In the genomic region with DNA sequence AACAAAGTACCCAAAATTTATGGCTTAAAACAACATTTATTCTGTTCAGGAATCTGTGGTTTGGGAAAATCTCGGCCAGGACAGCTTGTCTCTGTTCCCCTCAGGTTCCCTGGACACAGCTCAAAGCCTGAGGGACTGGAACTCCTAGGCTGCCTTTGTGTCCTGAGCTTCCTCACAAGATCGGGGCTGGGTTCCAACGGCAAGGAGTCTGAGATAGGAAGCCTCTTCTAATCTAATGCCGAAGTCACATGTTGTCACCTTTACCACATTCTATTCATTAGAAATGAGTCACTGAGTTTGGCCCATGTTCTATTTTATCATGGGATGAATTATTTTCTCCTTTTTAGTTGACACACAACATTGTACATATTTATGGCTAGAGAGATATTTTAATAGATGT, we compare ENCODE assay signal across 21 cellular contexts.
A peak's percentile ranks its signal among the peaks of the same experiment; 100 is the strongest.
DNase-seq lines count a peak whose midpoint lies in the region; ATAC-seq and TF ChIP-seq lines count a peak whose summit lies in the region.
"Had no signal": no experiment of that assay in that cellular context is flagged by ENCODE, and none has a peak within 500 bp of the region (broad histone marks: within the 10 kb centered on the region; RNA-seq: fewer than 3 reads in every experiment).

No MANE protein-coding gene starts in this region.

- H3K9me3 Mint-ChIP-seq in mesothelial cell of epicardium = no peaks in the 10 kb centered on the region
- H3K9me3 Mint-ChIP-seq: CD8-positive, alpha-beta T cell; HFFc6 had no signal

- H4K5ac ChIP-seq in mesendoderm (ENCODE audit: low read length) = no peak overlapping the region

- H3K23ac ChIP-seq in mesendoderm (ENCODE audit: low read length) = no peak overlapping the region

- no peak overlapping the region for H3K27ac Mint-ChIP-seq in mesothelial cell of epicardium
- H3K27ac Mint-ChIP-seq: CD8-positive, alpha-beta T cell; HFFc6 had no signal

- no peak overlapping the region for H3K4me2 ChIP-seq in mesendoderm (ENCODE audit: low read length)

- H3K79me2 ChIP-seq in mesendoderm (ENCODE audit: control insufficient read depth, insufficient read depth, low read length) = no peaks in the 10 kb centered on the region

- DNase-seq in A172 (ENCODE audit: low spot score) = peak; percentile 37
- peak; percentile 1 for DNase-seq in EL
- DNase-seq in cerebellar cortex (ENCODE audit: low spot score) = peak; percentile 9
- peak; percentile 45 for DNase-seq in mesendoderm
- DNase-seq in NOMO-1 treated with DMSO at 0.1 percent for 48 hours (lab: John Stamatoyannopoulos, UW; ENCODE audit: unreplicated experiment) = no peak
- no peak for DNase-seq in mesothelial cell of epicardium (ENCODE audit: low spot score in 2 of 2, unreplicated experiment in 2 of 2)
- DNase-seq: ACHN; CD8-positive, alpha-beta T cell; DMS79 treated with DMSO at 0.1 percent for 48 hours; GF-D8; HFFc6; KG1; NCI-H1436 treated with DMSO at 0.1 percent for 48 hours; NCI-H2081; NCI-H510A; NCI-H82; Peyer's patch; SHP77 treated with DMSO at 0.1 percent for 48 hours had no signal

- H2BK120ac ChIP-seq in mesendoderm (ENCODE audit: low read depth, low read length) = no peak overlapping the region

- H3K4ac ChIP-seq in mesendoderm (ENCODE audit: low read depth, low read length) = no peak overlapping the region

- H3K56ac ChIP-seq in mesendoderm (ENCODE audit: low read length) = no peak overlapping the region

- H3K4me3 Mint-ChIP-seq in mesothelial cell of epicardium = no peak overlapping the region
- H3K4me3 Mint-ChIP-seq: CD8-positive, alpha-beta T cell; HFFc6 had no signal

- H3K4me1 ChIP-seq in mesendoderm (ENCODE audit: control insufficient read depth, low read depth, low read length) = no peaks in the 10 kb centered on the region
- H3K4me1 ChIP-seq: Peyer's patch had no signal

- H2BK15ac ChIP-seq in mesendoderm (replicated peaks; ENCODE audit: low read depth) = no peak overlapping the region

- H3K36me3 ChIP-seq in mesendoderm (ENCODE audit: control insufficient read depth, insufficient read depth, low read length) = no peaks in the 10 kb centered on the region

- H3K4me3 ChIP-seq in mesendoderm (ENCODE audit: low read length) = no peak overlapping the region
- H3K4me3 ChIP-seq: Peyer's patch had no signal

- no peaks in the 10 kb centered on the region for H3K27me3 ChIP-seq in mesendoderm (ENCODE audit: insufficient read depth, low read length, poor library complexity)
- H3K27me3 ChIP-seq: Peyer's patch had no signal

- H3K27ac ChIP-seq in mesendoderm (ENCODE audit: low read depth, low read length) = no peak overlapping the region
- H3K27ac ChIP-seq: Peyer's patch had no signal

- peaks cover 29% of the 10 kb centered on the region for H3K36me3 Mint-ChIP-seq in mesothelial cell of epicardium

- no peak for TF ChIP-seq CTCF in mesothelial cell of epicardium (IDR thresholded peaks at IDR 0.05; ENCODE audit: unreplicated experiment)

- no peaks in the 10 kb centered on the region for H3K27me3 Mint-ChIP-seq in mesothelial cell of epicardium (ENCODE audit: low read depth)

- H2AK5ac ChIP-seq in mesendoderm (ENCODE audit: low read length) = no peak overlapping the region

- no peaks in the 10 kb centered on the region for H3K79me1 ChIP-seq in mesendoderm (ENCODE audit: low read length)

- no CpG with 5 or more reads among the region's 4 CpGs for WGBS in mesendoderm (ENCODE audit: extremely low coverage, insufficient coverage, low lambda C conversion rate)

- no peak overlapping the region for H2BK5ac ChIP-seq in mesendoderm (ENCODE audit: low read length)

- H3K18ac ChIP-seq in mesendoderm (ENCODE audit: low read length) = no peak overlapping the region

- no peak overlapping the region for H4K8ac ChIP-seq in mesendoderm (ENCODE audit: low read depth, low read length)

- ATAC-seq in GM21447 (IDR thresholded peaks at IDR 0.05; ENCODE audit: unreplicated experiment) = no peak
- no peak for ATAC-seq in GM19397 (IDR thresholded peaks at IDR 0.05; ENCODE audit: unreplicated experiment)
- ATAC-seq: CD8-positive, alpha-beta T cell; HepG2 had no signal

- no peak overlapping the region for H3K9ac ChIP-seq in mesendoderm (ENCODE audit: low read length)

- H3K4me1 Mint-ChIP-seq in mesothelial cell of epicardium = no peaks in the 10 kb centered on the region

Comparison
In these comparisons a context has a peak if more than half of its experiments do, and no peak if none do; other contexts are left out.
1. DNase-seq: peak in A172 (single experiment), EL (single experiment), cerebellar cortex (single experiment) and mesendoderm (single experiment); none in NOMO-1 treated with DMSO at 0.1 percent for 48 hours (single experiment) and mesothelial cell of epicardium (0 of 2).